10 cellular contexts compared by ENCODE assay signal in the genomic region with DNA sequence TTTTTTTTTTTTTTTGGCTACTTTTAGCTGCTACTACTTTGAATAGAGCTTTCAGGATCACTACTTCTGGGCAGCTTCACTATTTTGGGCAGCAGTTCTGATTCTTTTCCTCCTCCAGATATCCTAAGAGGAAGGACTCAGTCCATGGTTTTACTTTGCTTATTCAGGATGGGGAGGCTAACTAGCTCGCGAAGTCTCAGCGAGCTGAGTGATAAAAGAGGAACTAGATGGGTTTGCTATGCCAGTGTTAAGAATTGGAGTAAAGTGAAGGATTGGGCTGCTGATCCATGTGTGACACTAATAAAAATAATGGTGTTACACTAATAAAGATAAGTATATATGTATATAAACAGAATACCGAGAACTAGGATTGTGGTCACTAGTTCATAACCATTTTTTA. TPM values are rescaled to one million over a fixed set of nuclear protein-coding genes. Genes with fewer than 3 reads are reported as not detected.
A peak's percentile ranks its signal among the peaks of the same experiment; 100 is the strongest.
DNase-seq lines count a peak whose midpoint lies in the region; ATAC-seq, FAIRE-seq and TF ChIP-seq lines count a peak whose summit lies in the region.
"Had no signal": no experiment of that assay in that cellular context is flagged by ENCODE, and none has a peak within 500 bp of the region (broad histone marks: within the 10 kb centered on the region; RNA-seq: fewer than 3 reads in every experiment).

No MANE protein-coding gene starts in this region.

- intact Hi-C loops in activated CD4-positive, alpha-beta T cell treated with anti-CD3 and anti-CD28 coated beads, Interleukin-2, amount 10 ng/mL, durations not matched to agents 24 days and 14 days (cut with micrococcal nuclease), result no loop called here
- intact Hi-C loops in heart right ventricle (cut with DNase I), result no loop called here

- H3K36me3 Mint-ChIP-seq in activated CD4-positive, alpha-beta T cell treated with anti-CD3 and anti-CD28 coated beads, Interleukin-2, amount 10 ng/mL, durations not matched to agents 24 days and 14 days (ENCODE audit: low read depth), result peaks cover 24% of the 10 kb centered on the region
- H3K36me3 Mint-ChIP-seq in activated CD4-positive, alpha-beta T cell treated with anti-CD3 and anti-CD28 coated beads, Interleukin-2, amount 10 ng/mL, durations not matched to agents 7 days and 5 days (ENCODE audit: low read depth), result peaks cover 28% of the 10 kb centered on the region
- no peaks in the 10 kb centered on the region for H3K36me3 Mint-ChIP-seq in T-helper 17 cell (ENCODE audit: low read depth)
- H3K36me3 Mint-ChIP-seq in stimulated activated memory B cell treated with anti-CD40 and anti-IgM and Interleukin-4, amounts not matched to agents 10 μg/mL and 1 μg/mL and 100 μg/mL, for 72 hours, result peaks cover 25% of the 10 kb centered on the region

- no peak for TF ChIP-seq POLR2A in suprapubic skin (IDR thresholded peaks at IDR 0.05)

- no peak for DNase-seq in activated CD4-positive, alpha-beta T cell treated with anti-CD3 and anti-CD28 coated beads, Interleukin-2, amount 10 ng/mL, durations not matched to agents 24 days and 14 days
- DNase-seq in activated CD4-positive, alpha-beta T cell treated with anti-CD3 and anti-CD28 coated beads, Interleukin-2, amount 10 ng/mL, durations not matched to agents 7 days and 5 days, result no peak
- no peak for DNase-seq in T-helper 17 cell
- no peak for DNase-seq in heart right ventricle
- no peak for DNase-seq in midbrain (lab: John Stamatoyannopoulos, UW)
- DNase-seq in HTR-8/SVneo (ENCODE audit: insufficient read length, low spot score), result no peak
- no peak for DNase-seq in suprapubic skin (ENCODE audit: low spot score in 2 of 2)
- DNase-seq: H7, NCI-H345 had no signal

- 12 to 14% methylated on average over 4 of the region's 4 CpGs for WGBS in heart right ventricle, 2 donors
- 45% methylated on average over 4 of the region's 4 CpGs for WGBS in suprapubic skin

- no peak for TF ChIP-seq CTCF in heart right ventricle (IDR thresholded peaks at IDR 0.05)
- TF ChIP-seq CTCF in suprapubic skin (IDR thresholded peaks at IDR 0.05), result no peak

- peak overlapping the region; percentile 42 for H3K4me3 Mint-ChIP-seq in activated CD4-positive, alpha-beta T cell treated with anti-CD3 and anti-CD28 coated beads, Interleukin-2, amount 10 ng/mL, durations not matched to agents 24 days and 14 days
- H3K4me3 Mint-ChIP-seq in activated CD4-positive, alpha-beta T cell treated with anti-CD3 and anti-CD28 coated beads, Interleukin-2, amount 10 ng/mL, durations not matched to agents 7 days and 5 days, result no peak overlapping the region
- H3K4me3 Mint-ChIP-seq in T-helper 17 cell, result peak overlapping the region; percentile 77
- peak overlapping the region; percentile 51 for H3K4me3 Mint-ChIP-seq in stimulated activated memory B cell treated with anti-CD40 and anti-IgM and Interleukin-4, amounts not matched to agents 10 μg/mL and 1 μg/mL and 100 μg/mL, for 72 hours

- H3K4me1 Mint-ChIP-seq in activated CD4-positive, alpha-beta T cell treated with anti-CD3 and anti-CD28 coated beads, Interleukin-2, amount 10 ng/mL, durations not matched to agents 24 days and 14 days, result peaks cover 31% of the 10 kb centered on the region
- H3K4me1 Mint-ChIP-seq in activated CD4-positive, alpha-beta T cell treated with anti-CD3 and anti-CD28 coated beads, Interleukin-2, amount 10 ng/mL, durations not matched to agents 7 days and 5 days, result peaks cover 50% of the 10 kb centered on the region
- peaks cover 41% of the 10 kb centered on the region for H3K4me1 Mint-ChIP-seq in T-helper 17 cell
- peaks cover 73% of the 10 kb centered on the region for H3K4me1 Mint-ChIP-seq in stimulated activated memory B cell treated with anti-CD40 and anti-IgM and Interleukin-4, amounts not matched to agents 10 μg/mL and 1 μg/mL and 100 μg/mL, for 72 hours

- CTCF ChIA-PET in activated CD4-positive, alpha-beta T cell treated with anti-CD3 and anti-CD28 coated beads, Interleukin-2, amount 10 ng/mL, durations not matched to agents 7 days and 5 days (lab: Charles Lee), result interaction anchor here (0.7 to 1.4 kb wide), 6 partner anchors 16 to 57 kb away, joined by 3 to 5 read pairs (median 3); a partner anchor contains a TSS

- H3K9me3 Mint-ChIP-seq in activated CD4-positive, alpha-beta T cell treated with anti-CD3 and anti-CD28 coated beads, Interleukin-2, amount 10 ng/mL, durations not matched to agents 24 days and 14 days, result no peaks in the 10 kb centered on the region
- H3K9me3 Mint-ChIP-seq in activated CD4-positive, alpha-beta T cell treated with anti-CD3 and anti-CD28 coated beads, Interleukin-2, amount 10 ng/mL, durations not matched to agents 7 days and 5 days, result no peaks in the 10 kb centered on the region
- H3K9me3 Mint-ChIP-seq in stimulated activated memory B cell treated with anti-CD40 and anti-IgM and Interleukin-4, amounts not matched to agents 10 μg/mL and 1 μg/mL and 100 μg/mL, for 72 hours, result peaks cover 3% of the 10 kb centered on the region

- TF ChIP-seq EP300 in suprapubic skin (IDR thresholded peaks at IDR 0.05), result no peak

- H3K4me1 ChIP-seq in heart right ventricle (peaks cover 6 to 93% (median 75%) of the 10 kb centered on the region in 9 donors), suprapubic skin (peaks cover 46% of the 10 kb centered on the region)

- no peaks in the 10 kb centered on the region for H3K9me3 ChIP-seq in T-helper 17 cell (ENCODE audit: control insufficient read depth, low read length, poor library complexity, severe bottlenecking)
- no peaks in the 10 kb centered on the region for H3K9me3 ChIP-seq in heart right ventricle
- no peaks in the 10 kb centered on the region for H3K9me3 ChIP-seq in suprapubic skin

- POLR2A ChIA-PET in activated CD4-positive, alpha-beta T cell treated with anti-CD3 and anti-CD28 coated beads, Interleukin-2, amount 10 ng/mL, durations not matched to agents 7 days and 5 days (lab: Charles Lee), result interaction anchor here (0.6 kb wide), 1 partner anchor 29 kb away, joined by 4 read pairs; no protein-coding TSS in a partner anchor

- ATAC-seq in T-helper 17 cell (no peak), heart right ventricle (peak in 6 of 8 donors; percentile 9 to 37 (median 24))
- ATAC-seq in stimulated activated memory B cell treated with anti-CD40 and anti-IgM and Interleukin-4, amounts not matched to agents 10 μg/mL and 1 μg/mL and 100 μg/mL, for 72 hours, result peak; percentile 44

- H3K27ac ChIP-seq in heart right ventricle (peak overlapping the region in 6 of 10 donors; percentile 21 to 60 (median 38)), suprapubic skin (no peak overlapping the region)

- H3K27ac Mint-ChIP-seq in activated CD4-positive, alpha-beta T cell treated with anti-CD3 and anti-CD28 coated beads, Interleukin-2, amount 10 ng/mL, durations not matched to agents 24 days and 14 days, result peak overlapping the region; percentile 12
- no peak overlapping the region for H3K27ac Mint-ChIP-seq in activated CD4-positive, alpha-beta T cell treated with anti-CD3 and anti-CD28 coated beads, Interleukin-2, amount 10 ng/mL, durations not matched to agents 7 days and 5 days
- peak overlapping the region; percentile 73 for H3K27ac Mint-ChIP-seq in T-helper 17 cell
- H3K27ac Mint-ChIP-seq in stimulated activated memory B cell treated with anti-CD40 and anti-IgM and Interleukin-4, amounts not matched to agents 10 μg/mL and 1 μg/mL and 100 μg/mL, for 72 hours, result peak overlapping the region; percentile 71

- H3K36me3 ChIP-seq in heart right ventricle (peaks cover 0 to 13% (median 0%) of the 10 kb centered on the region in 9 donors), suprapubic skin (no peaks in the 10 kb centered on the region)

- H3K27me3 ChIP-seq in heart right ventricle (no peaks in the 10 kb centered on the region), suprapubic skin (no peaks in the 10 kb centered on the region)

- H3K4me3 ChIP-seq in heart right ventricle (peak overlapping the region in 5 of 10 donors; percentile 8 to 23 (median 21)), suprapubic skin (no peak overlapping the region)

- no peak for FAIRE-seq in HTR-8/SVneo (lab: Jason Lieb, UNC)

- no peaks in the 10 kb centered on the region for H3K27me3 Mint-ChIP-seq in activated CD4-positive, alpha-beta T cell treated with anti-CD3 and anti-CD28 coated beads, Interleukin-2, amount 10 ng/mL, durations not matched to agents 24 days and 14 days
- H3K27me3 Mint-ChIP-seq in activated CD4-positive, alpha-beta T cell treated with anti-CD3 and anti-CD28 coated beads, Interleukin-2, amount 10 ng/mL, durations not matched to agents 7 days and 5 days, result no peaks in the 10 kb centered on the region
- H3K27me3 Mint-ChIP-seq in T-helper 17 cell, result no peaks in the 10 kb centered on the region
- no peaks in the 10 kb centered on the region for H3K27me3 Mint-ChIP-seq in stimulated activated memory B cell treated with anti-CD40 and anti-IgM and Interleukin-4, amounts not matched to agents 10 μg/mL and 1 μg/mL and 100 μg/mL, for 72 hours

RNA-seq across cellular contexts. Expression of a gene that starts 5.0 kb away (rescaled TPM):
- total RNA-seq in activated CD4-positive, alpha-beta T cell treated with anti-CD3 and anti-CD28 coated beads, Interleukin-2, amount 10 ng/mL, durations not matched to agents 24 days and 14 days, result 149 and 156 TPM in 2 replicates
- 100 to 1,000 TPM; 180 to 191 TPM for total RNA-seq in activated CD4-positive, alpha-beta T cell treated with anti-CD3 and anti-CD28 coated beads, Interleukin-2, amount 10 ng/mL, durations not matched to agents 7 days and 5 days
- total RNA-seq in T-helper 17 cell (100 to 1,000 TPM; 262 to 283 TPM), heart right ventricle (100 to 1,000 TPM in 7 of 10 donors, 10 to 100 TPM in 3; 89.1 to 140 (median 108) TPM), suprapubic skin (100 to 1,000 TPM; 171 to 405 (median 201) TPM)
- 10 to 100 TPM; 80.6 to 92.1 TPM for polyA plus RNA-seq in heart right ventricle

RNA-seq across cellular contexts. Expression of a gene that starts 16.4 kb away (rescaled TPM):
- total RNA-seq in activated CD4-positive, alpha-beta T cell treated with anti-CD3 and anti-CD28 coated beads, Interleukin-2, amount 10 ng/mL, durations not matched to agents 24 days and 14 days, result 5.9 and 6.5 TPM in 2 replicates
- 1 to 10 TPM; 7.1 to 7.7 TPM for total RNA-seq in activated CD4-positive, alpha-beta T cell treated with anti-CD3 and anti-CD28 coated beads, Interleukin-2, amount 10 ng/mL, durations not matched to agents 7 days and 5 days
- 10 to 100 TPM; 12.2 to 14.1 TPM for total RNA-seq in T-helper 17 cell
- 1 to 10 TPM; 2.2 to 7.8 (median 3.5) TPM for total RNA-seq in heart right ventricle
- 1 to 10 TPM; 3.5 to 3.6 TPM for polyA plus RNA-seq in heart right ventricle
- total RNA-seq in suprapubic skin, result 10 to 100 TPM in 2 of 4 donors, 1 to 10 TPM in 2; 7.4 to 17.6 (median 12.1) TPM

RNA-seq across cellular contexts. Expression of a gene that starts 54.6 kb away (rescaled TPM):
- total RNA-seq in activated CD4-positive, alpha-beta T cell treated with anti-CD3 and anti-CD28 coated beads, Interleukin-2, amount 10 ng/mL, durations not matched to agents 24 days and 14 days, result 16.7 and 19.3 TPM in 2 replicates
- 10 to 100 TPM; 23.2 to 23.6 TPM for total RNA-seq in activated CD4-positive, alpha-beta T cell treated with anti-CD3 and anti-CD28 coated beads, Interleukin-2, amount 10 ng/mL, durations not matched to agents 7 days and 5 days
- total RNA-seq in T-helper 17 cell (10 to 100 TPM; 39.9 to 46.3 TPM), heart right ventricle (10 to 100 TPM; 13.9 to 24.2 (median 19.1) TPM), suprapubic skin (10 to 100 TPM; 24.8 to 38.3 (median 35.0) TPM)
- polyA plus RNA-seq in heart right ventricle, result 1 to 10 TPM; 6.0 to 6.7 TPM
